Comparison of ENCODE assay signal across 8 cellular contexts in the genomic region with DNA sequence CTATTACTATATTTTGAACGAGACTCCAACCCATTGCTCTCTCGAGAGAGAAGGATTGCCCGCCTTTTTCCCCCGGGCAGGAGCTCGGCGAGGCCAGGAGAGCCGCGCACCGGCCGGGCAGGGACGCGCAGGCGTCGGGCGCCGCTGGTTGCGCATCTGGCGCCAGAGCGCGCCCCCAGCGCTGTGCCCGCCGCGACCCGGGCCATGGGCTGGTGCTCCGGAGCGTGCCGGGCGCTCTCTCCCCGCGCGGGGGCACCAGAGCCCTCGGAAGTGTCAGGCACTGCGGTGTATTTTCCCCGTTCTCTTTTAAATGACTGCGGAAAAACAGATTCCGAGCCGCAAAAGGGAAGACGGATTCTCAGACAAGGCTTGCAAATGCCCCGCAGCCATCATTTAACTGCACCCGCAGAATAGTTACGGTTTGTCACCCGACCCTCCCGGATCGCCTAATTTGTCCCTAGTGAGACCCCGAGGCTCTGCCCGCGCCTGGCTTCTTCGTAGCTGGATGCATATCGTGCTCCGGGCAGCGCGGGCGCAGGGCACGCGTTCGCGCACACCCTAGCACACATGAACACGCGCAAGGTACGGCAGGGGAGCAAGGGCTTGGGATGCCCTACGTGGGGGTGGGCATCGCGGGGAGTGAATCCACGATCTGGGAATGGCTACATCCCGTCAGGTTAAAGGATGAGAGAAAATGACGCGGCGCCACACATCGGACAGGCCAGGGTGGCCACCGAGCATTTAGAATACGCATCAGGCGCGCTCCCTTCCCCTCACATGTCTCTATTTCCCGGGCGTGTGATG. TPM values are rescaled to one million over a fixed set of nuclear protein-coding genes. Genes with fewer than 3 reads are reported as not detected.
DNase-seq lines count a peak whose midpoint lies in the region; ATAC-seq, FAIRE-seq and TF ChIP-seq lines count a peak whose summit lies in the region.

No MANE protein-coding gene starts in this region.

- no peaks in the 10 kb centered on the region for H3K36me3 Mint-ChIP-seq in activated naive CD8-positive, alpha-beta T cell treated with anti-CD3 and anti-CD28 coated beads for 36 hours

- CTCF ChIA-PET in AG04450 (lab: Charles Lee) = interaction anchor here (0.6 to 1.1 kb wide), 2 partner anchors 114 to 1156 kb away, joined by 3 read pairs; no protein-coding TSS in a partner anchor

- no peak for TF ChIP-seq EP300 in ovary (IDR thresholded peaks at IDR 0.05)

- H3K4me3 ChIP-seq in AG04450 (ENCODE audit: low read depth, low read length) (peak overlapping the region; percentile 31), cardiac muscle cell (peak overlapping the region; percentile 32), ovary (peak overlapping the region; percentile 44)

- TF ChIP-seq POLR2A in ovary (IDR thresholded peaks at IDR 0.05) = no peak

- H3K27ac Mint-ChIP-seq in activated naive CD8-positive, alpha-beta T cell treated with anti-CD3 and anti-CD28 coated beads for 36 hours = no peak overlapping the region

- ATAC-seq in HG03045 (IDR thresholded peaks at IDR 0.05; ENCODE audit: unreplicated experiment) = peak; percentile 69
- no peak for ATAC-seq in HG02870 (IDR thresholded peaks at IDR 0.05; ENCODE audit: unreplicated experiment)

- H3K27me3 ChIP-seq in AG04450 (ENCODE audit: control insufficient read depth, insufficient read depth, low read length) (peaks cover 23% of the 10 kb centered on the region), cardiac muscle cell (peaks cover 74% of the 10 kb centered on the region), ovary (no peaks in the 10 kb centered on the region)

- H3K4me1 ChIP-seq in cardiac muscle cell (ENCODE audit: low read depth) (peaks cover 8% of the 10 kb centered on the region), ovary (ENCODE audit: insufficient read depth) (peaks cover 4% of the 10 kb centered on the region)

- H3K27ac ChIP-seq in AG04450 (ENCODE audit: low read depth, low read length) = no peak overlapping the region
- no peak overlapping the region for H3K27ac ChIP-seq in cardiac muscle cell
- peak overlapping the region in 1 of 2 donors; percentile 49 for H3K27ac ChIP-seq in ovary

- H3K4me3 Mint-ChIP-seq in activated naive CD8-positive, alpha-beta T cell treated with anti-CD3 and anti-CD28 coated beads for 36 hours = peak overlapping the region; percentile 2

- no peaks in the 10 kb centered on the region for H3K36me3 ChIP-seq in cardiac muscle cell
- no peaks in the 10 kb centered on the region for H3K36me3 ChIP-seq in ovary

- peaks cover 13% of the 10 kb centered on the region for H3K4me1 Mint-ChIP-seq in activated naive CD8-positive, alpha-beta T cell treated with anti-CD3 and anti-CD28 coated beads for 36 hours

- POLR2A ChIA-PET in AG04450 (lab: Yijun Ruan, JAX) = no interaction called here

- peaks cover 65% of the 10 kb centered on the region for H3K27me3 Mint-ChIP-seq in activated naive CD8-positive, alpha-beta T cell treated with anti-CD3 and anti-CD28 coated beads for 36 hours

- no peaks in the 10 kb centered on the region for H3K9me3 Mint-ChIP-seq in activated naive CD8-positive, alpha-beta T cell treated with anti-CD3 and anti-CD28 coated beads for 36 hours

- peak; percentile 69 for FAIRE-seq in GM18507 (lab: Jason Lieb, UNC)

- DNase-seq in AG04450 (ENCODE audit: low read depth, low spot score) (no peak), GM18507 (ENCODE audit: extremely low spot score, insufficient read length, low read depth) (peak; percentile 53), NCI-H460 (ENCODE audit: extremely low read depth, low read depth) (peak; percentile 63), cardiac muscle cell (ENCODE audit: low read depth in 1 of 2, low spot score in 1 of 2) (peak; percentile 60 to 88), ovary (peak; percentile 40 to 83 (median 75))
- DNase-seq in activated naive CD8-positive, alpha-beta T cell treated with anti-CD3 and anti-CD28 coated beads for 36 hours = peak; percentile 60

- intact Hi-C loops in ovary (cut with DNase I) = no loop called here

- peaks cover 4% of the 10 kb centered on the region; the same call in 1 of the 2 replicates for H3K9me3 ChIP-seq in AG04450 (ENCODE audit: control insufficient read depth, insufficient read depth, low read length)
- no peaks in the 10 kb centered on the region for H3K9me3 ChIP-seq in cardiac muscle cell (ENCODE audit: low read depth)
- H3K9me3 ChIP-seq in ovary = no peaks in the 10 kb centered on the region

- 0 to 1% (median 0%) methylated on average over 74 to 76 of the region's 76 CpGs for WGBS in ovary, 3 donors

- TF ChIP-seq CTCF in AG04450 (IDR thresholded peaks at IDR 0.05; ENCODE audit: low read depth, low read length) (peak; percentile 36), cardiac muscle cell (IDR thresholded peaks at IDR 0.05; ENCODE audit: low read depth, low read length) (peak; percentile 38), ovary (IDR thresholded peaks at IDR 0.05) (peak in 2 of 3 donors; percentile 41 to 54)

RNA-seq across cellular contexts. Expression of gene NTRK2, which starts 1.1 kb away (rescaled TPM):
- polyA plus RNA-seq in AG04450 (2011; rRNA removed) = not detected in 2 replicates
- 0.04 and 0.09 TPM in 2 replicates for polyA minus RNA-seq in AG04450 (2011; rRNA and poly(A)+ RNA removed)
- total RNA-seq in NCI-H460 (2014; rRNA removed; shearing (Covaris generic)) = 0.06 and 0.12 TPM in 2 replicates
- 0.10 TPM in 1 of 2 replicates, not detected in the other for polyA plus RNA-seq in NCI-H460 (2014; cell fraction: nucleus; rRNA removed)
- under 1 TPM in 1 of 2 experiments, not detected in 1; 0.02 TPM for total RNA-seq in activated naive CD8-positive, alpha-beta T cell treated with anti-CD3 and anti-CD28 coated beads for 36 hours
- total RNA-seq in cardiac muscle cell = 1.3 and 2.5 TPM in 2 replicates
- 0.74 and 1.3 TPM in 2 replicates for polyA plus RNA-seq in cardiac muscle cell
- 10 to 100 TPM in 4 of 7 donors, 1 to 10 TPM in 3; 6.4 to 20.4 (median 10.2) TPM for total RNA-seq in ovary
- 10 to 100 TPM; 12.0 to 31.1 TPM for polyA plus RNA-seq in ovary
